ENCODE assay signal across 13 cellular contexts in the genomic region with DNA sequence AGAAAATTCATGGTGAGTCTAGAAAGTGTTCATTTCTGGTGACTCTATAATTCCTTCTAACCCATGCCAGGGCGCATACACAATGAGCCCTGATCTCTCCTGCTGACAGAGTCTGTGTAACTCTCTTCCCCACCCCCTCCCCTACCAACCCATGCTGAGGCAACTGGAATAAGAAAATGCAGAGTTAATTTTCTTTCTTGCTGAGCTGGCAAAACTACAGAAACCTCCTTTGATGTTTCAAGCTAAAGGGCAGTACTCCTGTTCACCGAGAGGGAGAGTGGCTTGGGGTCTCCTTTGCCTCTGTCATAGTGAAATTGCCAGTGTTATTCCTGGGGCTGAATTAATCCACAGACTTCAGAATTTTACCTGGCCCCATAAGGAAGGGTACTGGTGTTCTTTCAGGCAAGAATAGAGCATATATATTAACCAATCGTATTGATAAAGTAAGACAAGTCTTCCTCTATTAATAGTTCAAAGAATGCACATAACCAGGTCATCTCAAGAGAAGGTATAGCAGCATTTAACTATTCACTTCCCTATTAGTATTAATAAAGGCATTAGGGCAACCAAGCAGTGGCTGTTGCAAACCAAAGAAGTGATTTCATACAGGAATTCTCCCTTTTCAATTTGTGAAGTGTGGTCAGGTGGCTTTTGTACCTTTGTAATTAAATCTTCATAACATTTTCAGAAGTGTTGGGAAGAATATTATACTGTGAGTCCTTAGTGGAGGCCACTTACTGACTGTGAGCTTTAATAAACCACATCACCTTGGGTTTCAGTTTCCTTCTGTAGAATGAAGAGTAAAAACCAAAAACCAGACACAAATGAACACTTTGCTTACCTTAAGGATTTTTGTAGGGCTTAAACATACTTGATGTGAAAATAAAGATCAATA. TPM values are rescaled to one million over a fixed set of nuclear protein-coding genes. Genes with fewer than 3 reads are reported as not detected.
DNase-seq lines count a peak whose midpoint lies in the region; ATAC-seq and TF ChIP-seq lines count a peak whose summit lies in the region.
"Had no signal": no experiment of that assay in that cellular context is flagged by ENCODE, and none has a peak within 500 bp of the region (broad histone marks: within the 10 kb centered on the region; RNA-seq: fewer than 3 reads in every experiment).

No MANE protein-coding gene starts in this region.

- H3K27ac Mint-ChIP-seq in GM23338 (no peak overlapping the region), memory B cell (no peak overlapping the region)
- H3K27ac Mint-ChIP-seq: activated naive CD8-positive, alpha-beta T cell treated with anti-CD3 and anti-CD28 coated beads for 36 hours; stimulated activated naive CD8-positive, alpha-beta T cell treated with anti-CD3 and anti-CD28 coated beads, Interleukin-15, Interleukin-2, amounts not matched to agents 100 ng/mL and 50 ng/mL, for 24 hours had no signal

- H3K27ac ChIP-seq in GM23338 (ENCODE audit: low read depth) (no peak overlapping the region), left ventricle myocardium inferior (replicated peaks) (no peak overlapping the region)

- peaks cover 40% of the 10 kb centered on the region for H3K79me2 ChIP-seq in GM23338 (replicated peaks; ENCODE audit: insufficient read depth)

- H4K20me1 ChIP-seq in GM23338 (replicated peaks; ENCODE audit: insufficient read depth) = no peaks in the 10 kb centered on the region; the same call in 1 of the 2 replicates

- H3K36me3 Mint-ChIP-seq in GM23338 (ENCODE audit: low read depth) (no peaks in the 10 kb centered on the region), memory B cell (no peaks in the 10 kb centered on the region)
- H3K36me3 Mint-ChIP-seq: activated naive CD8-positive, alpha-beta T cell treated with anti-CD3 and anti-CD28 coated beads for 36 hours had no signal

- H3K4me1 ChIP-seq in GM23338 (ENCODE audit: insufficient read depth) = peaks cover 52% of the 10 kb centered on the region
- peaks cover 11% of the 10 kb centered on the region for H3K4me1 ChIP-seq in left ventricle myocardium inferior

- intact Hi-C loops in left ventricle myocardium inferior (cut with micrococcal nuclease) = no loop called here

- H3K4me2 ChIP-seq in GM23338 = peak overlapping the region; percentile 88

- H3K36me3 ChIP-seq in GM23338 (ENCODE audit: insufficient read depth) = no peaks in the 10 kb centered on the region
- no peaks in the 10 kb centered on the region for H3K36me3 ChIP-seq in left ventricle myocardium inferior

- no peak overlapping the region for H2AFZ ChIP-seq in GM23338

- peaks cover 27% of the 10 kb centered on the region for H3K4me1 Mint-ChIP-seq in GM23338
- H3K4me1 Mint-ChIP-seq in memory B cell = peaks cover 11% of the 10 kb centered on the region

- H3K27me3 Mint-ChIP-seq in GM23338 (ENCODE audit: insufficient read depth, low read depth, poor library complexity) = peaks cover 15% of the 10 kb centered on the region
- peaks cover 17% of the 10 kb centered on the region for H3K27me3 Mint-ChIP-seq in memory B cell

- ATAC-seq in GM18873 (IDR thresholded peaks at IDR 0.05; ENCODE audit: low FRiP score, unreplicated experiment) = peak; percentile 88
- ATAC-seq in GM23338 = peak; percentile 22
- ATAC-seq in HG03378 (IDR thresholded peaks at IDR 0.05; ENCODE audit: unreplicated experiment) = peak; percentile 89
- peak; percentile 50 for ATAC-seq in memory B cell (ENCODE audit: low read depth)
- ATAC-seq: left colon had no signal

- H3K9me2 ChIP-seq in GM23338 (ENCODE audit: insufficient read depth) = no peaks in the 10 kb centered on the region

- H3K9me3 Mint-ChIP-seq in GM23338 = no peaks in the 10 kb centered on the region
- H3K9me3 Mint-ChIP-seq in memory B cell = no peaks in the 10 kb centered on the region
- H3K9me3 Mint-ChIP-seq: activated naive CD8-positive, alpha-beta T cell treated with anti-CD3 and anti-CD28 coated beads for 36 hours; stimulated activated naive CD8-positive, alpha-beta T cell treated with anti-CD3 and anti-CD28 coated beads, Interleukin-15, Interleukin-2, amounts not matched to agents 100 ng/mL and 50 ng/mL, for 24 hours had no signal

- TF ChIP-seq CTCF in GM23338 (conservative IDR thresholded peaks at IDR 0.05; ENCODE audit: low read depth in 2 of 2) = no peak
- TF ChIP-seq CTCF in left ventricle myocardium inferior (IDR thresholded peaks at IDR 0.05; ENCODE audit: borderline replicate concordance) = no peak

- DNase-seq in GM23338 (ENCODE audit: low spot score) (peak; percentile 43), memory B cell (ENCODE audit: low spot score in 2 of 2) (no peak), NAMALWA (ENCODE audit: low spot score) (no peak), left ventricle myocardium inferior (no peak), GF-D8 (lab: John Stamatoyannopoulos, UW) (no peak)
- no peak for DNase-seq in effector CD8-positive, alpha-beta T cell (lab: John Stamatoyannopoulos, UW)
- DNase-seq: activated naive CD8-positive, alpha-beta T cell treated with anti-CD3 and anti-CD28 coated beads for 36 hours; left colon; NCI-H510A treated with DMSO at 0.1 percent for 48 hours had no signal

- peak overlapping the region; percentile 31; the same call in 1 of the 3 replicates for H3K4me3 Mint-ChIP-seq in GM23338
- no peak overlapping the region for H3K4me3 Mint-ChIP-seq in memory B cell
- H3K4me3 Mint-ChIP-seq: activated naive CD8-positive, alpha-beta T cell treated with anti-CD3 and anti-CD28 coated beads for 36 hours; stimulated activated naive CD8-positive, alpha-beta T cell treated with anti-CD3 and anti-CD28 coated beads, Interleukin-15, Interleukin-2, amounts not matched to agents 100 ng/mL and 50 ng/mL, for 24 hours had no signal

- no peaks in the 10 kb centered on the region for H3K9me3 ChIP-seq in left ventricle myocardium inferior (replicated peaks)

- H3K4me3 ChIP-seq in GM23338 (peak overlapping the region; percentile 7; the same call in 1 of the 2 replicates), left ventricle myocardium inferior (no peak overlapping the region)

- peaks cover 13% of the 10 kb centered on the region; the same call in 1 of the 2 replicates for H3K27me3 ChIP-seq in GM23338 (ENCODE audit: insufficient read depth)
- H3K27me3 ChIP-seq in left ventricle myocardium inferior (ENCODE audit: low read depth) = peaks cover 75% of the 10 kb centered on the region

- H3F3A ChIP-seq in GM23338 (replicated peaks; ENCODE audit: low read depth) = no peaks in the 10 kb centered on the region

TF ChIP-seq in GM23338, 12 proteins besides CTCF, POLR2A, EP300 and RAD21 (continues in another document):
- TF ChIP-seq ZNF331 (CRISPR knock-in tag; IDR thresholded peaks at IDR 0.05; ENCODE audit: low read depth) (no peak), POLR2AphosphoS5 (IDR thresholded peaks at IDR 0.05; ENCODE audit: low read depth) (no peak), EZH2 (IDR thresholded peaks at IDR 0.05; ENCODE audit: low read depth, unreplicated experiment) (no peak), ZNF114 (CRISPR knock-in tag; IDR thresholded peaks at IDR 0.05) (no peak), CREB1 (CRISPR knock-in tag; IDR thresholded peaks at IDR 0.05; ENCODE audit: low read depth) (no peak), JUNB (IDR thresholded peaks at IDR 0.05; ENCODE audit: unreplicated experiment) (no peak), NANOG (IDR thresholded peaks at IDR 0.05; ENCODE audit: borderline replicate concordance) (no peak)
- TF ChIP-seq, protein P1, sequence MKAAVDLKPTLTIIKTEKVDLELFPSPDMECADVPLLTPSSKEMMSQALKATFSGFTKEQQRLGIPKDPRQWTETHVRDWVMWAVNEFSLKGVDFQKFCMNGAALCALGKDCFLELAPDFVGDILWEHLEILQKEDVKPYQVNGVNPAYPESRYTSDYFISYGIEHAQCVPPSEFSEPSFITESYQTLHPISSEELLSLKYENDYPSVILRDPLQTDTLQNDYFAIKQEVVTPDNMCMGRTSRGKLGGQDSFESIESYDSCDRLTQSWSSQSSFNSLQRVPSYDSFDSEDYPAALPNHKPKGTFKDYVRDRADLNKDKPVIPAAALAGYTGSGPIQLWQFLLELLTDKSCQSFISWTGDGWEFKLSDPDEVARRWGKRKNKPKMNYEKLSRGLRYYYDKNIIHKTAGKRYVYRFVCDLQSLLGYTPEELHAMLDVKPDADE (IDR thresholded peaks at IDR 0.05) = no peak

RNA-seq across cellular contexts. Expression of a gene that starts 4.1 kb away (rescaled TPM):
- total RNA-seq in GM23338 (2014; rRNA removed; shearing (Covaris generic)) = 16.1 and 22.7 TPM in 2 replicates
- 46.9 and 48.1 TPM in 2 replicates for polyA plus RNA-seq in GM23338 (2016; fragmentation: Nextera tagmentation; extraction: Ambion mirVana)
- total RNA-seq in left ventricle myocardium inferior = 1.2 TPM
- total RNA-seq: epithelial cell of proximal tubule had no signal

Comparison
In these comparisons a context has a peak if more than half of its experiments do, and no peak if none do; other contexts are left out.
1. ATAC-seq: peak in every context shown above with its lines; median percentile 89 in HG03378; 88 in GM18873; 50 in memory B cell; 22 in GM23338.